8 cellular contexts compared by ENCODE assay signal in genomic region chr5:1799110-1799601, GRCh38. TPM values are rescaled to one million over a fixed set of nuclear protein-coding genes. Genes with fewer than 3 reads are reported as not detected.
DNase-seq lines count a peak whose midpoint lies in the region; ATAC-seq and TF ChIP-seq lines count a peak whose summit lies in the region.

No MANE protein-coding gene starts in this region.

- peak overlapping the region; percentile 89 for H3K4ac ChIP-seq in IMR-90 (ENCODE audit: low read depth, low read length)

- H3K36me3 ChIP-seq in GM06990 (ENCODE audit: control insufficient read depth, insufficient read depth, low read length) (peaks cover 28% of the 10 kb centered on the region), IMR-90 (ENCODE audit: control insufficient read depth, insufficient read depth, low read length) (peaks cover 36% of the 10 kb centered on the region), psoas muscle (ENCODE audit: insufficient read depth in 1 of 2, low read depth in 1 of 2) (peaks cover 6 to 36% of the 10 kb centered on the region in 2 donors)

- H3K4me3 Mint-ChIP-seq in activated T-helper 17 cell treated with anti-CD3 and anti-CD28 coated beads, Interleukin-2, amount 50 U/mL, for 72 hours, result peak overlapping the region; percentile 89

- H3K4me2 ChIP-seq in IMR-90 (ENCODE audit: low read depth, low read length), result peak overlapping the region; percentile 96

- H2AFZ ChIP-seq in IMR-90 (replicated peaks; ENCODE audit: low read length, poor library complexity), result peak overlapping the region; percentile 98

- intact Hi-C loops in IMR-90 (cut with micrococcal nuclease) (loop anchor here (2.0 kb wide), 1 partner anchor 26 kb away; no protein-coding TSS in a partner anchor), left cardiac atrium (cut with DNase I) (no loop called here), psoas muscle (cut with DNase I) (no loop called here)

- H2BK5ac ChIP-seq in IMR-90 (ENCODE audit: low read depth, low read length, poor library complexity, severe bottlenecking), result peak overlapping the region; percentile 78

- H3K79me1 ChIP-seq in IMR-90 (ENCODE audit: low read depth in 1 of 2, low read length in 2 of 2), result peaks cover 40 to 80% of the 10 kb centered on the region in 2 experiments

- in situ Hi-C loops in IMR-90 (cut with MboI; ENCODE audit: low sequenced_read_pairs), result loop anchor here (25.0 kb wide), 1 partner anchor 837 kb away; no protein-coding TSS in a partner anchor

- H3K56ac ChIP-seq in IMR-90 (ENCODE audit: extremely low read depth, insufficient read depth, low read length), result peak overlapping the region; percentile 47; the same call in 1 of the 2 replicates

- H2BK20ac ChIP-seq in IMR-90 (ENCODE audit: low read depth, low read length), result no peak overlapping the region

- ATAC-seq in GM21528 (IDR thresholded peaks at IDR 0.05; ENCODE audit: low FRiP score, unreplicated experiment) (peak; percentile 24), IMR-90 (ENCODE audit: low read depth) (peak; percentile 33), left cardiac atrium (peak; percentile 25 to 30), psoas muscle (peak; percentile 16 to 31 (median 20))
- ATAC-seq in activated T-helper 17 cell treated with anti-CD3 and anti-CD28 coated beads, Interleukin-2, amount 50 U/mL, for 72 hours (replicated peaks), result peak; percentile 65

- H4K8ac ChIP-seq in IMR-90 (ENCODE audit: low read depth in 2 of 2, low read length in 2 of 2), result peak overlapping the region; percentile 55 to 84; a peak in 3 of 4 replicates

- H3K4me3 ChIP-seq in GM06990 (replicated peaks; ENCODE audit: low read depth, low read length) (peak overlapping the region; percentile 95), IMR-90 (ENCODE audit: insufficient read depth, low read depth, low read length) (peak overlapping the region; percentile 67), psoas muscle (peak overlapping the region; percentile 98)

- peak overlapping the region; percentile 98 for H2AK9ac ChIP-seq in IMR-90 (replicated peaks; ENCODE audit: low read depth, low read length, poor library complexity)

- 0 out of 2 replicates have a peak, but pooled peaks cover 5% of the 10 kb centered on the region for H4K20me1 ChIP-seq in IMR-90 (ENCODE audit: insufficient read depth, low read length)

- H4K91ac ChIP-seq in IMR-90 (ENCODE audit: insufficient read depth, low read depth, low read length), result peak overlapping the region; percentile 62

- WGBS in IMR-90 (ENCODE audit: extremely low coverage in 2 of 2, insufficient read length in 1 of 2), 2 experiments, result 0% methylated on average over 5 of the region's 35 CpGs; no CpG with 5 or more reads in 1 of the 2 experiments
- 0 to 1% (median 1%) methylated on average over 25 to 35 of the region's 35 CpGs for WGBS in psoas muscle, 3 donors

- TF ChIP-seq CTCF in GM06990 (IDR thresholded peaks at IDR 0.05; ENCODE audit: insufficient read depth, low read length, poor library complexity, severe bottlenecking), result no peak
- no peak for TF ChIP-seq CTCF in IMR-90 (conservative IDR thresholded peaks at IDR 0.05; ENCODE audit: low read depth, low read length)
- TF ChIP-seq CTCF in psoas muscle (IDR thresholded peaks at IDR 0.05), result no peak

- H3K27me3 ChIP-seq in GM06990 (replicated peaks; ENCODE audit: control insufficient read depth, insufficient read depth, low read length), result no peaks in the 10 kb centered on the region
- H3K27me3 ChIP-seq in IMR-90 (ENCODE audit: control insufficient read depth, insufficient read depth, low read length), result no peaks in the 10 kb centered on the region
- H3K27me3 ChIP-seq in psoas muscle (ENCODE audit: insufficient read depth in 3 of 3, low read length in 2 of 3), result no peaks in the 10 kb centered on the region

- peak overlapping the region; percentile 97 for H3K27ac Mint-ChIP-seq in activated T-helper 17 cell treated with anti-CD3 and anti-CD28 coated beads, Interleukin-2, amount 50 U/mL, for 72 hours

- H3K14ac ChIP-seq in IMR-90 (replicated peaks; ENCODE audit: low read depth, low read length), result peak overlapping the region; percentile 92

- no peak for TF ChIP-seq RAD21 in IMR-90 (IDR thresholded peaks at IDR 0.05; ENCODE audit: low read length)

- peaks cover 53% of the 10 kb centered on the region for H3K36me3 Mint-ChIP-seq in activated T-helper 17 cell treated with anti-CD3 and anti-CD28 coated beads, Interleukin-2, amount 50 U/mL, for 72 hours (ENCODE audit: low read depth)

- CTCF ChIA-PET in IMR-90 (lab: Yijun Ruan, JAX), result interaction anchor here (0.7 kb wide), 1 partner anchor 36 kb away, joined by 3 read pairs; no protein-coding TSS in a partner anchor

- H4K5ac ChIP-seq in IMR-90 (ENCODE audit: low read depth, low read length), result 0 out of 2 replicates have a peak overlapping the region, but pooled peaks have one; percentile 1

- POLR2A ChIA-PET in IMR-90 (lab: Charles Lee; ENCODE audit: unreplicated experiment), result interaction anchor here (0.6 kb wide), 1 partner anchor 26 kb away, joined by 3 read pairs; no protein-coding TSS in a partner anchor

- peak overlapping the region; percentile 77 for H2BK120ac ChIP-seq in IMR-90 (ENCODE audit: low read depth, low read length)

- peaks cover 24% of the 10 kb centered on the region for H3K4me1 Mint-ChIP-seq in activated T-helper 17 cell treated with anti-CD3 and anti-CD28 coated beads, Interleukin-2, amount 50 U/mL, for 72 hours

- peak overlapping the region; percentile 99 for H3K9ac ChIP-seq in IMR-90 (ENCODE audit: low read depth, low read length)

- BruUV-seq in IMR-90 (replicated peaks; lab: Mats Ljungman, UMichigan), result no TSS peak

- peaks cover 12% of the 10 kb centered on the region; the same call in 1 of the 2 replicates for H3K9me1 ChIP-seq in IMR-90 (ENCODE audit: insufficient read depth, low read length)

- DNase-seq in GM06990 (ENCODE audit: extremely low read depth, insufficient read length), result no peak
- DNase-seq in IMR-90, result peak; percentile 19
- no peak for DNase-seq in left cardiac atrium
- DNase-seq in psoas muscle, result peak in 1 of 2 donors; percentile 30
- no peak for DNase-seq in ecto neural progenitor cell (ENCODE audit: low spot score)
- DNase-seq in DMS153 treated with DMSO at 0.1 percent for 48 hours (lab: John Stamatoyannopoulos, UW; ENCODE audit: unreplicated experiment), result no peak

- H2BK15ac ChIP-seq in IMR-90 (ENCODE audit: low read depth, low read length), result 0 out of 3 replicates have a peak overlapping the region, but pooled peaks have one; percentile 34

- peak overlapping the region; percentile 96 for H2AK5ac ChIP-seq in IMR-90 (ENCODE audit: low read depth, low read length)

- no peak for TF ChIP-seq POLR2A in IMR-90 (IDR thresholded peaks at IDR 0.05; ENCODE audit: low read depth, low read length)

- H3K27ac ChIP-seq in IMR-90 (ENCODE audit: insufficient read depth, low read length), result peak overlapping the region; percentile 84
- peak overlapping the region; percentile 94 for H3K27ac ChIP-seq in psoas muscle

- no peaks in the 10 kb centered on the region for H3K9me3 Mint-ChIP-seq in activated T-helper 17 cell treated with anti-CD3 and anti-CD28 coated beads, Interleukin-2, amount 50 U/mL, for 72 hours

- no peak overlapping the region; the same call in 1 of the 2 replicates for H3K18ac ChIP-seq in IMR-90 (ENCODE audit: low read depth, low read length)

- dilution Hi-C loops in IMR-90 (cut with HindIII; ENCODE audit: low sequenced_read_pairs, unreplicated experiment), result no loop called here

- H3K27me3 Mint-ChIP-seq in activated T-helper 17 cell treated with anti-CD3 and anti-CD28 coated beads, Interleukin-2, amount 50 U/mL, for 72 hours, result no peaks in the 10 kb centered on the region

- peaks cover 18% of the 10 kb centered on the region for H3K4me1 ChIP-seq in IMR-90 (ENCODE audit: control insufficient read depth, insufficient read depth, low read length)
- peaks cover 33% of the 10 kb centered on the region for H3K4me1 ChIP-seq in psoas muscle

- no peaks in the 10 kb centered on the region for H3K9me3 ChIP-seq in IMR-90 (ENCODE audit: control insufficient read depth, insufficient read depth, low read length)
- no peaks in the 10 kb centered on the region for H3K9me3 ChIP-seq in psoas muscle

- H3K23ac ChIP-seq in IMR-90 (ENCODE audit: low read depth, low read length), result peak overlapping the region; percentile 96

TF ChIP-seq in IMR-90, 13 proteins besides CTCF, POLR2A, EP300 and RAD21:
- 0 out of 2 replicates have a peak, but pooled peaks have one; percentile 36 for TF ChIP-seq CHD1 (IDR thresholded peaks at IDR 0.05; ENCODE audit: low read depth, low read length)
- TF ChIP-seq MAFK (IDR thresholded peaks at IDR 0.05; ENCODE audit: low read depth, low read length), result no peak

RNA-seq across cellular contexts. Expression of gene MRPL36, which starts 0.5 kb away (rescaled TPM):
- total RNA-seq in IMR-90 (2012; rRNA removed), result 63.9 and 85.9 TPM in 2 replicates
- 103 and 134 TPM in 2 replicates for polyA plus RNA-seq in IMR-90 (2012; rRNA removed)
- polyA plus RNA-seq in IMR-90 (2012; cell fraction: cytosol; rRNA removed), result 101 and 125 TPM in 2 replicates
- polyA plus RNA-seq in IMR-90 (2012; cell fraction: nucleus; rRNA removed; ENCODE audit: low replicate concordance), result 35.7 and 44.4 TPM in 2 replicates
- total RNA-seq in activated T-helper 17 cell treated with anti-CD3 and anti-CD28 coated beads, Interleukin-2, amount 50 U/mL, for 72 hours, result 10 to 100 TPM; 50.3 to 74.0 TPM
- 10 to 100 TPM; 47.3 to 50.9 TPM for total RNA-seq in left cardiac atrium
- total RNA-seq in psoas muscle, result 100 to 1,000 TPM in 1 of 4 donors, 10 to 100 TPM in 3; 61.6 to 111 (median 87.0) TPM
- polyA plus RNA-seq in psoas muscle, result 100 to 1,000 TPM; 161 to 216 (median 174) TPM

RNA-seq across cellular contexts. Expression of gene NDUFS6, which starts 2.1 kb away (rescaled TPM):
- total RNA-seq in IMR-90 (2012; rRNA removed) (10.4 and 26.9 TPM in 2 replicates), left cardiac atrium (10 to 100 TPM; 84.2 to 86.1 TPM), psoas muscle (10 to 100 TPM; 48.3 to 61.5 (median 49.9) TPM)
- polyA plus RNA-seq in IMR-90 (2012; rRNA removed) (69.0 and 119 TPM in 2 replicates), psoas muscle (100 to 1,000 TPM; 110 to 177 (median 135) TPM)
- 70.7 and 121 TPM in 2 replicates for polyA plus RNA-seq in IMR-90 (2012; cell fraction: cytosol; rRNA removed)
- 19.3 and 45.4 TPM in 2 replicates for polyA plus RNA-seq in IMR-90 (2012; cell fraction: nucleus; rRNA removed; ENCODE audit: low replicate concordance)
- total RNA-seq in activated T-helper 17 cell treated with anti-CD3 and anti-CD28 coated beads, Interleukin-2, amount 50 U/mL, for 72 hours, result 10 to 100 TPM; 13.0 to 35.1 TPM
